Comparison of ENCODE assay signal across 17 cellular contexts in genomic region chr6:142823579-142823902, GRCh38.
"Had no signal": no experiment of that assay in that cellular context is flagged by ENCODE, and none has a peak within 500 bp of the region (broad histone marks: within the 10 kb centered on the region; RNA-seq: fewer than 3 reads in every experiment).

No MANE protein-coding gene starts in this region.

- ATAC-seq: heart right ventricle; left lung; stimulated activated naive B cell treated with anti-CD40 and anti-IgM and Interleukin-4, amounts not matched to agents 10 μg/mL and 1 μg/mL and 100 μg/mL, for 72 hours had no signal

- H3K27me3 Mint-ChIP-seq: activated naive CD4-positive, alpha-beta T cell treated with anti-CD3 and anti-CD28 coated beads, Interleukin-2, amount 10 ng/mL, durations not matched to agents 7 days and 5 days; dendritic cell treated with granulocyte-macrophage colony-stimulating factor and Interleukin-4, amounts not matched to agents 40 ng/mL and 50 ng/mL, for 4 days; stimulated activated naive B cell treated with anti-CD40 and anti-IgM and Interleukin-4, amounts not matched to agents 10 μg/mL and 1 μg/mL and 100 μg/mL, for 72 hours had no signal

- H3K27ac Mint-ChIP-seq: activated naive CD4-positive, alpha-beta T cell treated with anti-CD3 and anti-CD28 coated beads, Interleukin-2, amount 10 ng/mL, durations not matched to agents 7 days and 5 days; dendritic cell treated with granulocyte-macrophage colony-stimulating factor and Interleukin-4, amounts not matched to agents 40 ng/mL and 50 ng/mL, for 4 days; nephron progenitor cell had no signal

- H3K27me3 ChIP-seq: esophagus muscularis mucosa, gastroesophageal sphincter, heart right ventricle, left lung, tibial artery, uterus had no signal

- H3K9me3 Mint-ChIP-seq: activated naive CD4-positive, alpha-beta T cell treated with anti-CD3 and anti-CD28 coated beads, Interleukin-2, amount 10 ng/mL, durations not matched to agents 7 days and 5 days; activated T-helper 2 cell treated with anti-CD3 and anti-CD28 coated beads, Interferon-gamma antibody, Interleukin-2, Interleukin-4, amounts not matched to agents 10 μg/mL and 5 μg/mL and 100 μg/mL, durations not matched to agents 14 hours and 24 hours and 36 hours; dendritic cell treated with granulocyte-macrophage colony-stimulating factor and Interleukin-4, amounts not matched to agents 40 ng/mL and 50 ng/mL, for 4 days; nephron progenitor cell had no signal

- FAIRE-seq: endothelial cell of umbilical vein had no signal

- DNase-seq: activated CD4-positive, CD25-positive, alpha-beta regulatory T cell; activated naive CD4-positive, alpha-beta T cell treated with anti-CD3 and anti-CD28 coated beads, Interleukin-2, amount 10 ng/mL, durations not matched to agents 7 days and 5 days; amniotic stem cell; effector memory CD4-positive, alpha-beta T cell; heart right ventricle; midbrain; nephron progenitor cell; stimulated activated naive B cell treated with anti-CD40 and anti-IgM and Interleukin-4, amounts not matched to agents 10 μg/mL and 1 μg/mL and 100 μg/mL, for 72 hours; T-helper 9 cell; tibial artery; uterus had no signal

- H3K4me3 Mint-ChIP-seq: activated naive CD4-positive, alpha-beta T cell treated with anti-CD3 and anti-CD28 coated beads, Interleukin-2, amount 10 ng/mL, durations not matched to agents 7 days and 5 days; dendritic cell treated with granulocyte-macrophage colony-stimulating factor and Interleukin-4, amounts not matched to agents 40 ng/mL and 50 ng/mL, for 4 days; nephron progenitor cell had no signal

- H3K36me3 ChIP-seq: esophagus muscularis mucosa, gastroesophageal sphincter, heart right ventricle, left lung, tibial artery, uterus had no signal

- H3K27ac ChIP-seq: esophagus muscularis mucosa, gastroesophageal sphincter, left lung, tibial artery, uterus had no signal

- H3K4me3 ChIP-seq: esophagus muscularis mucosa, gastroesophageal sphincter, heart right ventricle, left lung, tibial artery, uterus had no signal

- H3K9me3 ChIP-seq: esophagus muscularis mucosa, gastroesophageal sphincter, heart right ventricle, left lung, tibial artery, uterus had no signal
